In the genomic region with DNA sequence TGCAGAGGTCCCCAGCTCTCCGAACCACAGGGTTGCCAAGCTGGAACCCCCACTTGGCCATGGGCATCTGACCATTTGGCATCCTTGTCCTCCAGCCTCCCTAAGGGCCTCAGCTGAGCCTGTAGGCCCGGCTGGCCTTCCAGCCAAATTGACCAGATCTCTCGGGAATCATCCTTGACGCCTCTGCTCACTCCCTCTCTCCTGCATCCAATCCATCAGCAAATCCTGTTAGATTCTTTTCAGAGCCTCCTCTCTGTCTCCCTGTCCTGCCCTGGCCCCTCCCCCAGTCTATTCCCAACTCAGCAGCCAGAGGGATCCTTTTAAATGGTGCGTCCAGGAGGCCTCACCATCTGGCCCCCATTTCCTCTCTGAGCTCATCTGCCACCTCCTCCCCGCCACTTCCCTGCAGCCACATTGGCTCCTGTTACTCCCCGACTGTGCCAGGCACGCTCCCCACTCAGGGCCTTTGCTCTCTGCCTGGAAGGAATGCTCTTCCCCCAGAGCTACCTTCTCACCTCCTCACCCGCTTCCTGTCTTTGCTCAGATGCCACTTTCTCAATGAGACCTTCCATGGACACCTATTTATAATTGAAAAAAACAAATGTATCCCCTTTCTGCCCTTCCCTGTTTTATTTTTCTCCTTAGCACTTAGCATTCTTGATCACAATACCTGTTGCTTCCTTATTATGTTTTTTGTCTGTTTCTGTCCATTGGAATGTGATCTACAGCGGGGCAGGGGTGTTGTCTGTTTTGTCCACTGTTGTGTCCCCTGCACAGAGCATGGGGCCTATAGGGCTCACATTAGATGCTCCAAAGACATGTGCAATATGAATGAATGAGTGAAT, we compare ENCODE assay signal across 10 cellular contexts.
DNase-seq lines count a peak whose midpoint lies in the region; TF ChIP-seq lines count a peak whose summit lies in the region.
"Had no signal": no experiment of that assay in that cellular context is flagged by ENCODE, and none has a peak within 500 bp of the region (broad histone marks: within the 10 kb centered on the region; RNA-seq: fewer than 3 reads in every experiment).

No MANE protein-coding gene starts in this region.

- H3K9me3 Mint-ChIP-seq in HFFc6 (no peaks in the 10 kb centered on the region), mesothelial cell of epicardium (no peaks in the 10 kb centered on the region)
- H3K9me3 Mint-ChIP-seq: activated CD4-positive, alpha-beta memory T cell treated with anti-CD3 and anti-CD28 coated beads, Interleukin-2, amount 10 ng/mL, durations not matched to agents 7 days and 5 days had no signal

- no peaks in the 10 kb centered on the region for H3K9me3 ChIP-seq in OCI-LY7 (ENCODE audit: low read length)

- H3K27me3 Mint-ChIP-seq in HFFc6 (ENCODE audit: insufficient read depth) (peaks cover 21% of the 10 kb centered on the region), mesothelial cell of epicardium (ENCODE audit: low read depth) (peaks cover 2% of the 10 kb centered on the region)
- H3K27me3 Mint-ChIP-seq: activated CD4-positive, alpha-beta memory T cell treated with anti-CD3 and anti-CD28 coated beads, Interleukin-2, amount 10 ng/mL, durations not matched to agents 7 days and 5 days had no signal

- no TSS peak for BruUV-seq in OCI-LY7 (replicated peaks; lab: Mats Ljungman, UMichigan)

- POLR2A ChIA-PET in OCI-LY7 (lab: Charles Lee): no interaction called here

- peaks cover 21% of the 10 kb centered on the region for H3K4me1 ChIP-seq in OCI-LY7 (ENCODE audit: insufficient read depth, low read length, poor library complexity, severe bottlenecking)

- H3K4me1 Mint-ChIP-seq in HFFc6 (ENCODE audit: low read depth): peaks cover 9% of the 10 kb centered on the region
- peaks cover 12% of the 10 kb centered on the region for H3K4me1 Mint-ChIP-seq in mesothelial cell of epicardium
- H3K4me1 Mint-ChIP-seq: activated CD4-positive, alpha-beta memory T cell treated with anti-CD3 and anti-CD28 coated beads, Interleukin-2, amount 10 ng/mL, durations not matched to agents 7 days and 5 days had no signal

- H3K9me2 ChIP-seq in OCI-LY7 (ENCODE audit: insufficient read depth, low read length): no peaks in the 10 kb centered on the region

- H3K79me2 ChIP-seq in OCI-LY7 (ENCODE audit: insufficient read depth, low read depth, low read length): no peaks in the 10 kb centered on the region

- no peak overlapping the region for H3K27ac ChIP-seq in OCI-LY7 (ENCODE audit: low read depth, low read length, poor library complexity, severe bottlenecking)
- H3K27ac ChIP-seq: HL-60 had no signal

- TF ChIP-seq CTCF in HFFc6 (IDR thresholded peaks at IDR 0.05): 0 out of 2 replicates have a peak, but pooled peaks have one; percentile 9
- TF ChIP-seq CTCF in mesothelial cell of epicardium (IDR thresholded peaks at IDR 0.05; ENCODE audit: unreplicated experiment): no peak
- no peak for TF ChIP-seq CTCF in OCI-LY7 (conservative IDR thresholded peaks at IDR 0.05; ENCODE audit: low read length)

- H3K36me3 Mint-ChIP-seq in HFFc6 (ENCODE audit: low read depth) (no peaks in the 10 kb centered on the region), mesothelial cell of epicardium (no peaks in the 10 kb centered on the region)

- no peaks in the 10 kb centered on the region for H4K20me1 ChIP-seq in OCI-LY7 (ENCODE audit: insufficient read depth, low read length)

- H3K36me3 ChIP-seq in OCI-LY7 (ENCODE audit: insufficient read depth, low read length): no peaks in the 10 kb centered on the region

- H3K27ac Mint-ChIP-seq in HFFc6 (no peak overlapping the region), mesothelial cell of epicardium (peak overlapping the region; percentile 40)
- H3K27ac Mint-ChIP-seq: activated CD4-positive, alpha-beta memory T cell treated with anti-CD3 and anti-CD28 coated beads, Interleukin-2, amount 10 ng/mL, durations not matched to agents 7 days and 5 days had no signal

- H3K4me3 ChIP-seq in OCI-LY7 (ENCODE audit: low read depth, low read length, poor library complexity, severe bottlenecking): no peak overlapping the region

- CTCF ChIA-PET in OCI-LY7 (lab: Charles Lee; ENCODE audit: unreplicated experiment): no interaction called here

- H3K4me3 Mint-ChIP-seq in HFFc6 (no peak overlapping the region), mesothelial cell of epicardium (no peak overlapping the region)
- H3K4me3 Mint-ChIP-seq: activated CD4-positive, alpha-beta memory T cell treated with anti-CD3 and anti-CD28 coated beads, Interleukin-2, amount 10 ng/mL, durations not matched to agents 7 days and 5 days had no signal

- DNase-seq in NCI-H1417 (lab: John Stamatoyannopoulos, UW) (peak; percentile 51 to 78 (median 69)), NCI-H1417 treated with DMSO at 0.1 percent for 48 hours (lab: John Stamatoyannopoulos, UW) (no peak), HFFc6 (peak; percentile 27), SK-N-DZ (ENCODE audit: low spot score) (peak; percentile 89), mesothelial cell of epicardium (ENCODE audit: low spot score in 2 of 2, unreplicated experiment in 2 of 2) (peak in 1 of 2 experiments; percentile 51), germinal center (ENCODE audit: low spot score) (no peak), OCI-LY7 (ENCODE audit: low spot score) (no peak), epidermal melanocyte (ENCODE audit: insufficient read length, low spot score) (no peak)
- DNase-seq: activated CD4-positive, alpha-beta memory T cell treated with anti-CD3 and anti-CD28 coated beads, Interleukin-2, amount 10 ng/mL, durations not matched to agents 7 days and 5 days had no signal

- no peak overlapping the region for H3K4me2 ChIP-seq in OCI-LY7 (ENCODE audit: low read length)

- intact Hi-C loops in OCI-LY7 (cut with micrococcal nuclease; ENCODE audit: unreplicated experiment): no loop called here

- H2AFZ ChIP-seq in OCI-LY7 (ENCODE audit: low read length): no peak overlapping the region

Comparison
In these comparisons a context has a peak if more than half of its experiments do, and no peak if none do; other contexts are left out.
1. DNase-seq: peak in NCI-H1417 (3 of 3), HFFc6 (single experiment) and SK-N-DZ (single experiment); none in NCI-H1417 treated with DMSO at 0.1 percent for 48 hours (single experiment), germinal center (single experiment), OCI-LY7 (single experiment) and epidermal melanocyte (single experiment).